Comparison of ENCODE assay signal across 10 cellular contexts in the genomic region with DNA sequence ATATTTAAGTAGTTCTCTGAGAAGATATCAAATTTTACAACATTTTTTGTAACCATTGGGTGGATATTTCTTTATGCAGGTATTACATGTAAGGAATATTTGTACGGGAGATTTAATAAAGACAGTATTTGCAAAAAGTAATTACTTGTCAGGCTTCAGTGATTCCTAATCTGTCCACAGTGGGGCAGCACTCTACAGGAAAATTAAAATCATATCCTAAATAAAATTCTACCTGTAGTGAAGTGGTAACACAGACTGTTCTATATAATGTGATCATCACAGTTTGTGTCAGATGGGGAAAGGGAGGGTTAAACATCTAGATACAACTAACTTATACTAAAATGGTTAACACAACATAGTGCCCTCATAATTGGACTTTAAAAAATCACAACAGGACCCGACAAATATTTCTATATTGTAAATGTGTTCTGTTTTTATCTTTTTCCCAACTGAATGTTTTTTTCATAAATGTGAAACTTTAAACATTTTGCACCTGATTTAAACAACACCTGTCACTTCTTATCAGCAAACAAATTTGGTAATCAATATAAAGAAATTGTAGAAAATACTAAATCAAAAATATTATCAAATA.
DNase-seq lines count a peak whose midpoint lies in the region; ATAC-seq, FAIRE-seq and TF ChIP-seq lines count a peak whose summit lies in the region.
"Had no signal": no experiment of that assay in that cellular context is flagged by ENCODE, and none has a peak within 500 bp of the region (broad histone marks: within the 10 kb centered on the region; RNA-seq: fewer than 3 reads in every experiment).

No MANE protein-coding gene starts in this region.

- H3K27ac ChIP-seq in H9 (ENCODE audit: insufficient read length, low read depth, low read length), result no peak overlapping the region
- H3K27ac ChIP-seq in gastrocnemius medialis, result no peak overlapping the region
- H3K27ac ChIP-seq: BLaER1 treated with 17β-estradiol and CSF1 and Interleukin-3, amounts not matched to agents 10 nM and 100 nM had no signal

- H3K79me2 ChIP-seq in H9 (ENCODE audit: insufficient read depth, low read length), result no peaks in the 10 kb centered on the region

- H3K4ac ChIP-seq in H9 (ENCODE audit: low read depth, low read length), result no peak overlapping the region

- no peak overlapping the region for H3K4me3 ChIP-seq in gastrocnemius medialis
- H3K4me3 ChIP-seq: BLaER1 treated with 17β-estradiol and CSF1 and Interleukin-3, amounts not matched to agents 10 nM and 100 nM had no signal

- no peak overlapping the region for H4K5ac ChIP-seq in H9 (ENCODE audit: insufficient read length, low read depth, low read length)

- intact Hi-C loops in gastrocnemius medialis (cut with DNase I; ENCODE audit: low total_unique reads), result no loop called here

- in situ Hi-C loops in gastrocnemius medialis (cut with MboI; ENCODE audit: low sequenced_read_pairs in 4 of 4), result no loop called here

- no peak overlapping the region for H3K56ac ChIP-seq in H9 (ENCODE audit: insufficient read length, low read depth, low read length)

- H3K18ac ChIP-seq in H9 (ENCODE audit: insufficient read length, low read depth, low read length), result no peak overlapping the region

- no peak overlapping the region for H3K14ac ChIP-seq in H9 (ENCODE audit: insufficient read depth, low read length)

- no peaks in the 10 kb centered on the region for H4K20me1 ChIP-seq in H9 (ENCODE audit: control insufficient read depth, insufficient read depth, insufficient read length)
- H4K20me1 ChIP-seq: BLaER1 treated with 17β-estradiol and CSF1 and Interleukin-3, amounts not matched to agents 10 nM and 100 nM had no signal

- no peak overlapping the region for H3K4me3 Mint-ChIP-seq in H9
- no peak overlapping the region for H3K4me3 Mint-ChIP-seq in activated CD4-positive, alpha-beta memory T cell treated with anti-CD3 and anti-CD28 coated beads, Interleukin-2, amount 10 ng/mL, durations not matched to agents 7 days and 5 days

- no peaks in the 10 kb centered on the region; a peak in 2 of 5 replicates for H3K9me3 Mint-ChIP-seq in H9
- no peaks in the 10 kb centered on the region for H3K9me3 Mint-ChIP-seq in activated CD4-positive, alpha-beta memory T cell treated with anti-CD3 and anti-CD28 coated beads, Interleukin-2, amount 10 ng/mL, durations not matched to agents 7 days and 5 days
- H3K9me3 Mint-ChIP-seq: activated naive CD4-positive, alpha-beta T cell treated with anti-CD3 and anti-CD28 coated beads, Interleukin-2, amount 50 U/mL, for 72 hours had no signal

- H4K8ac ChIP-seq in H9 (replicated peaks; ENCODE audit: insufficient read length, low read depth, low read length), result no peak overlapping the region

- POLR2A ChIA-PET in activated CD4-positive, alpha-beta memory T cell treated with anti-CD3 and anti-CD28 coated beads, Interleukin-2, amount 10 ng/mL, durations not matched to agents 7 days and 5 days (lab: Charles Lee), result no interaction called here

- H2BK15ac ChIP-seq in H9 (ENCODE audit: low read depth, low read length), result no peak overlapping the region

- FAIRE-seq in frontal cortex (lab: Jason Lieb, UNC), result peak; percentile 71

- H3K27me3 Mint-ChIP-seq in H9 (ENCODE audit: low read depth), result no peaks in the 10 kb centered on the region
- H3K27me3 Mint-ChIP-seq in activated CD4-positive, alpha-beta memory T cell treated with anti-CD3 and anti-CD28 coated beads, Interleukin-2, amount 10 ng/mL, durations not matched to agents 7 days and 5 days, result no peaks in the 10 kb centered on the region

- H3K4me1 ChIP-seq in H9 (ENCODE audit: insufficient read depth, low read length) (no peaks in the 10 kb centered on the region), gastrocnemius medialis (no peaks in the 10 kb centered on the region)
- H3K4me1 ChIP-seq: BLaER1 treated with 17β-estradiol and CSF1 and Interleukin-3, amounts not matched to agents 10 nM and 100 nM had no signal

- no peak overlapping the region for H3K9ac ChIP-seq in H9 (ENCODE audit: extremely low read depth, insufficient read length, low read length)
- H3K9ac ChIP-seq: BLaER1 treated with 17β-estradiol and CSF1 and Interleukin-3, amounts not matched to agents 10 nM and 100 nM had no signal

- no peak overlapping the region for H3T11ph ChIP-seq in H9 (ENCODE audit: low read length)

- H3K9me3 ChIP-seq in H9 (ENCODE audit: control insufficient read depth, low read depth, low read length), result no peaks in the 10 kb centered on the region
- no peaks in the 10 kb centered on the region for H3K9me3 ChIP-seq in gastrocnemius medialis

- TF ChIP-seq CTCF in H9 (conservative IDR thresholded peaks at IDR 0.05) (peak; percentile 86), gastrocnemius medialis (IDR thresholded peaks at IDR 0.05 in 4 of 5, conservative IDR thresholded peaks at IDR 0.05 in 1 of 5) (peak; percentile 28 to 60 (median 34))

- no peak overlapping the region for H4K91ac ChIP-seq in H9 (ENCODE audit: insufficient read length, low read depth, low read length)

- H3K23me2 ChIP-seq in H9 (ENCODE audit: insufficient read length, low read depth, low read length, poor library complexity, severe bottlenecking), result no peaks in the 10 kb centered on the region

- H3K4me2 ChIP-seq in H9 (ENCODE audit: insufficient read depth, insufficient read length, low read length), result no peak overlapping the region
- H3K4me2 ChIP-seq: BLaER1 treated with 17β-estradiol and CSF1 and Interleukin-3, amounts not matched to agents 10 nM and 100 nM had no signal

- no peaks in the 10 kb centered on the region for H3K79me1 ChIP-seq in H9 (ENCODE audit: insufficient read depth, low read depth, low read length, poor library complexity, severe bottlenecking)

- no peak overlapping the region for H2BK12ac ChIP-seq in H9 (ENCODE audit: insufficient read length, low read depth, low read length)

- H3K27me3 ChIP-seq in H9 (ENCODE audit: insufficient read depth, low read length), result no peaks in the 10 kb centered on the region
- no peaks in the 10 kb centered on the region for H3K27me3 ChIP-seq in gastrocnemius medialis
- H3K27me3 ChIP-seq: BLaER1 treated with 17β-estradiol and CSF1 and Interleukin-3, amounts not matched to agents 10 nM and 100 nM had no signal

- H3K23ac ChIP-seq in H9 (ENCODE audit: insufficient read length, low read depth, low read length), result no peak overlapping the region

- no peaks in the 10 kb centered on the region for H3K4me1 Mint-ChIP-seq in H9
- H3K4me1 Mint-ChIP-seq in activated CD4-positive, alpha-beta memory T cell treated with anti-CD3 and anti-CD28 coated beads, Interleukin-2, amount 10 ng/mL, durations not matched to agents 7 days and 5 days, result no peaks in the 10 kb centered on the region

- H2AK5ac ChIP-seq in H9 (ENCODE audit: insufficient read length, low read length), result no peak overlapping the region

- H2AFZ ChIP-seq in H9 (ENCODE audit: low read length), result no peak overlapping the region

- no peak overlapping the region for H2BK120ac ChIP-seq in H9 (ENCODE audit: low read depth, low read length, poor library complexity, severe bottlenecking)

- CTCF ChIA-PET in activated CD4-positive, alpha-beta memory T cell treated with anti-CD3 and anti-CD28 coated beads, Interleukin-2, amount 10 ng/mL, durations not matched to agents 7 days and 5 days (lab: Charles Lee), result no interaction called here

- no peak overlapping the region for H3K27ac Mint-ChIP-seq in H9
- H3K27ac Mint-ChIP-seq in activated CD4-positive, alpha-beta memory T cell treated with anti-CD3 and anti-CD28 coated beads, Interleukin-2, amount 10 ng/mL, durations not matched to agents 7 days and 5 days, result no peak overlapping the region
- H3K27ac Mint-ChIP-seq: activated naive CD4-positive, alpha-beta T cell treated with anti-CD3 and anti-CD28 coated beads, Interleukin-2, amount 50 U/mL, for 72 hours had no signal

- WGBS in H9 (ENCODE audit: extremely low coverage, insufficient read length, low lambda C conversion rate), result no CpG with 5 or more reads among the region's 2 CpGs

- H3K36me3 ChIP-seq in gastrocnemius medialis, result no peaks in the 10 kb centered on the region
- H3K36me3 ChIP-seq: BLaER1 treated with 17β-estradiol and CSF1 and Interleukin-3, amounts not matched to agents 10 nM and 100 nM had no signal

- TF ChIP-seq POLR2A in gastrocnemius medialis (IDR thresholded peaks at IDR 0.05), result no peak

- H2BK5ac ChIP-seq in H9 (ENCODE audit: insufficient read length, low read length), result no peak overlapping the region

- no peak for ATAC-seq in gastrocnemius medialis
- ATAC-seq: activated naive CD4-positive, alpha-beta T cell treated with anti-CD3 and anti-CD28 coated beads, Interleukin-2, amount 50 U/mL, for 72 hours had no signal

- DNase-seq in NCI-H1417 (lab: John Stamatoyannopoulos, UW), result peak; percentile 25 to 76 (median 61)
- no peak for DNase-seq in NCI-H1417 treated with DMSO at 0.1 percent for 48 hours (lab: John Stamatoyannopoulos, UW)
- DNase-seq in H9, result no peak
- peak; percentile 57 for DNase-seq in NCI-H2107 treated with DMSO at 0.1 percent for 48 hours (lab: John Stamatoyannopoulos, UW; ENCODE audit: unreplicated experiment)
- peak; percentile 26 for DNase-seq in activated CD4-positive, alpha-beta memory T cell treated with anti-CD3 and anti-CD28 coated beads, Interleukin-2, amount 10 ng/mL, durations not matched to agents 7 days and 5 days
- DNase-seq in frontal cortex (ENCODE audit: low spot score in 2 of 2), result peak; percentile 2 to 34
- DNase-seq in gastrocnemius medialis, result no peak
- no peak for DNase-seq in 8988T

- H2BK20ac ChIP-seq in H9 (ENCODE audit: low read depth, low read length, poor library complexity, severe bottlenecking), result no peak overlapping the region

- no peaks in the 10 kb centered on the region for H3K36me3 Mint-ChIP-seq in H9 (ENCODE audit: insufficient read depth in 1 of 3, low read depth in 3 of 3)
- no peaks in the 10 kb centered on the region for H3K36me3 Mint-ChIP-seq in activated CD4-positive, alpha-beta memory T cell treated with anti-CD3 and anti-CD28 coated beads, Interleukin-2, amount 10 ng/mL, durations not matched to agents 7 days and 5 days (ENCODE audit: low read depth)
- H3K36me3 Mint-ChIP-seq: activated naive CD4-positive, alpha-beta T cell treated with anti-CD3 and anti-CD28 coated beads, Interleukin-2, amount 50 U/mL, for 72 hours had no signal

Comparison
In these comparisons a context has a peak if more than half of its experiments do, and no peak if none do; other contexts are left out.
1. DNase-seq: peak in NCI-H1417 (3 of 3), NCI-H2107 treated with DMSO at 0.1 percent for 48 hours (single experiment), activated CD4-positive, alpha-beta memory T cell treated with anti-CD3 and anti-CD28 coated beads, Interleukin-2, amount 10 ng/mL, durations not matched to agents 7 days and 5 days (single experiment) and frontal cortex (2 of 2); none in NCI-H1417 treated with DMSO at 0.1 percent for 48 hours (single experiment), H9 (single experiment), gastrocnemius medialis (0 of 2) and 8988T (single experiment).